11 cellular contexts compared by ENCODE assay signal in genomic region chr14:92538412-92539017, GRCh38. TPM values are rescaled to one million over a fixed set of nuclear protein-coding genes. Genes with fewer than 3 reads are reported as not detected.
DNase-seq lines count a peak whose midpoint lies in the region; ATAC-seq and TF ChIP-seq lines count a peak whose summit lies in the region.
"Had no signal": no experiment of that assay in that cellular context is flagged by ENCODE, and none has a peak within 500 bp of the region (broad histone marks: within the 10 kb centered on the region; RNA-seq: fewer than 3 reads in every experiment).

No MANE protein-coding gene starts in this region.

- H3K4ac ChIP-seq in H9 (ENCODE audit: low read depth, low read length) = no peak overlapping the region

- H3K79me2 ChIP-seq in H9 (ENCODE audit: insufficient read depth, low read length) = no peaks in the 10 kb centered on the region

- H3T11ph ChIP-seq in H9 (ENCODE audit: low read length) = no peak overlapping the region

- no peak overlapping the region for H3K18ac ChIP-seq in H9 (ENCODE audit: insufficient read length, low read depth, low read length)

- H3K4me3 Mint-ChIP-seq in H9 = no peak overlapping the region

- H3K4me1 Mint-ChIP-seq in H9 = peaks cover 16 to 19% of the 10 kb centered on the region in 2 experiments

- H2BK20ac ChIP-seq in H9 (ENCODE audit: low read depth, low read length, poor library complexity, severe bottlenecking) = no peak overlapping the region

- H2AFZ ChIP-seq in H9 (ENCODE audit: low read length) = no peak overlapping the region

- H3K23ac ChIP-seq in H9 (ENCODE audit: insufficient read length, low read depth, low read length) = no peak overlapping the region

- no peak overlapping the region for H3K14ac ChIP-seq in H9 (ENCODE audit: insufficient read depth, low read length)

- no peak overlapping the region for H4K8ac ChIP-seq in H9 (replicated peaks; ENCODE audit: insufficient read length, low read depth, low read length)

- no peaks in the 10 kb centered on the region for H3K79me1 ChIP-seq in H9 (ENCODE audit: insufficient read depth, low read depth, low read length, poor library complexity, severe bottlenecking)

- peaks cover 32% of the 10 kb centered on the region for H3K4me1 ChIP-seq in muscle layer of colon (ENCODE audit: insufficient read depth, low read length)
- no peaks in the 10 kb centered on the region; the same call in 1 of the 2 replicates for H3K4me1 ChIP-seq in H9 (ENCODE audit: insufficient read depth, low read length)

- H3K36me3 ChIP-seq in muscle layer of colon (ENCODE audit: insufficient read depth, low read length) = no peaks in the 10 kb centered on the region

- no peak overlapping the region for H2BK12ac ChIP-seq in H9 (ENCODE audit: insufficient read length, low read depth, low read length)

- H4K20me1 ChIP-seq in H9 (ENCODE audit: control insufficient read depth, insufficient read depth, insufficient read length) = no peaks in the 10 kb centered on the region

- H3K4me2 ChIP-seq in H9 (ENCODE audit: insufficient read depth, insufficient read length, low read length) = no peak overlapping the region

- no peak overlapping the region for H3K4me3 ChIP-seq in muscle layer of colon (ENCODE audit: low read depth in 1 of 2, low read length in 2 of 2)

- TF ChIP-seq CTCF in H9 (conservative IDR thresholded peaks at IDR 0.05) = no peak

- ATAC-seq in GM18498 (IDR thresholded peaks at IDR 0.05; ENCODE audit: unreplicated experiment) (peak; percentile 82), GM21390 (IDR thresholded peaks at IDR 0.05; ENCODE audit: unreplicated experiment) (peak; percentile 83), HG03280 (IDR thresholded peaks at IDR 0.05; ENCODE audit: unreplicated experiment) (peak; percentile 81)

- H4K91ac ChIP-seq in H9 (ENCODE audit: insufficient read length, low read depth, low read length) = no peak overlapping the region

- H3K27ac Mint-ChIP-seq in H9 = peak overlapping the region in 1 of 3 experiments; percentile 83; a peak in 1 of 7 replicates

- H3K9me3 ChIP-seq in muscle layer of colon (ENCODE audit: low read length) (no peaks in the 10 kb centered on the region), H9 (ENCODE audit: control insufficient read depth, low read depth, low read length) (no peaks in the 10 kb centered on the region)

- no peak overlapping the region for H3K56ac ChIP-seq in H9 (ENCODE audit: insufficient read length, low read depth, low read length)

- no peaks in the 10 kb centered on the region for H3K36me3 Mint-ChIP-seq in H9 (ENCODE audit: insufficient read depth in 1 of 3, low read depth in 3 of 3)

- WGBS in H9 (ENCODE audit: extremely low coverage, insufficient read length, low lambda C conversion rate) = no CpG with 5 or more reads among the region's 6 CpGs

- no peak overlapping the region for H2BK120ac ChIP-seq in H9 (ENCODE audit: low read depth, low read length, poor library complexity, severe bottlenecking)

- no peak overlapping the region for H2BK15ac ChIP-seq in H9 (ENCODE audit: low read depth, low read length)

- H2AK5ac ChIP-seq in H9 (ENCODE audit: insufficient read length, low read length) = no peak overlapping the region

- H2BK5ac ChIP-seq in H9 (ENCODE audit: insufficient read length, low read length) = no peak overlapping the region

- H3K9ac ChIP-seq in muscle layer of colon (ENCODE audit: low read length) (no peak overlapping the region), H9 (ENCODE audit: extremely low read depth, insufficient read length, low read length) (no peak overlapping the region)

- H3K27ac ChIP-seq in muscle layer of colon (ENCODE audit: low read depth, low read length) (peak overlapping the region; percentile 69), H9 (ENCODE audit: insufficient read length, low read depth, low read length) (no peak overlapping the region)

- H3K27me3 Mint-ChIP-seq in H9 (ENCODE audit: low read depth) = no peaks in the 10 kb centered on the region

- DNase-seq in NCI-H2029 treated with DMSO at 0.1 percent for 48 hours (lab: John Stamatoyannopoulos, UW) = no peak
- no peak for DNase-seq in dedifferentiated amniotic fluid mesenchymal stem cell (ENCODE audit: extremely low spot score)
- no peak for DNase-seq in H9
- no peak for DNase-seq in NCI-H510A (lab: John Stamatoyannopoulos, UW)
- DNase-seq: activated CD4-positive, alpha-beta T cell treated with anti-CD3 and anti-CD28 coated beads, Interleukin-2, amount 50 U/mL, for 48 hours; cerebellar nuclear complex; stimulated activated naive CD4-positive, alpha-beta T cell had no signal

- no peaks in the 10 kb centered on the region for H3K23me2 ChIP-seq in H9 (ENCODE audit: insufficient read length, low read depth, low read length, poor library complexity, severe bottlenecking)

- H4K5ac ChIP-seq in H9 (ENCODE audit: insufficient read length, low read depth, low read length) = no peak overlapping the region

- no peaks in the 10 kb centered on the region for H3K9me3 Mint-ChIP-seq in H9

- H3K27me3 ChIP-seq in muscle layer of colon (ENCODE audit: control insufficient read depth in 1 of 2, insufficient read depth in 2 of 2, low read length in 2 of 2) (no peaks in the 10 kb centered on the region), H9 (ENCODE audit: insufficient read depth, low read length) (no peaks in the 10 kb centered on the region)

RNA-seq across cellular contexts. Expression of gene RIN3, which starts 24.9 kb away (rescaled TPM):
- 1.5 and 1.6 TPM in 2 replicates for total RNA-seq in H9 (2021)
